Comparison of ENCODE assay signal across 1 cellular context in the genomic region with DNA sequence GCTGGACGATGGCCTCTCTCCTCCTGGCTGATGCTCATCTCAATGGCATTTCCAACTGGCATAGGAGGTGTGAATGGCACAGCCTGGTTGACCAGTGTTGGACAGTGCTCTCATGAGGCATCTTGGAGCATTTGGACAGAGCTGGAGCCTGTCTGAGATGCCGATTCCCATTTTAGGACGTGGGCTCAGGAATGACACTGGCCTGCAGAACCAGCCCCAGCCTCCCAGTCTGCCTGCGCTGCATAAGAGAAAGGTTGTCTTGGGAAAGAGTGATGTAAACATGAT.
A peak's percentile ranks its signal among the peaks of the same experiment; 100 is the strongest.
TF ChIP-seq lines count a peak whose summit lies in the region.

No MANE protein-coding gene starts in this region.

TF ChIP-seq in HepG2, 621 proteins besides CTCF, POLR2A, EP300 and RAD21 (continued from another document):
- TF ChIP-seq, protein P1, sequence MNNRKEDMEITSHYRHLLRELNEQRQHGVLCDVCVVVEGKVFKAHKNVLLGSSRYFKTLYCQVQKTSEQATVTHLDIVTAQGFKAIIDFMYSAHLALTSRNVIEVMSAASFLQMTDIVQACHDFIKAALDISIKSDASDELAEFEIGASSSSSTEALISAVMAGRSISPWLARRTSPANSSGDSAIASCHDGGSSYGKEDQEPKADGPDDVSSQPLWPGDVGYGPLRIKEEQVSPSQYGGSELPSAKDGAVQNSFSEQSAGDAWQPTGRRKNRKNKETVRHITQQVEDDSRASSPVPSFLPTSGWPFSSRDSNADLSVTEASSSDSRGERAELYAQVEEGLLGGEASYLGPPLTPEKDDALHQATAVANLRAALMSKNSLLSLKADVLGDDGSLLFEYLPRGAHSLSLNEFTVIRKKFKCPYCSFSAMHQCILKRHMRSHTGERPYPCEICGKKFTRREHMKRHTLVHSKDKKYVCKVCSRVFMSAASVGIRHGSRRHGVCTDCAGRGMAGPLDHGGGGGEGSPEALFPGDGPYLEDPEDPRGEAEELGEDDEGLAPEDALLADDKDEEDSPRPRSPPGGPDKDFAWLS (CRISPR knock-in tag; IDR thresholded peaks at IDR 0.05; ENCODE audit: borderline replicate concordance): no peak
- no peak for TF ChIP-seq SRSF9 (IDR thresholded peaks at IDR 0.05; ENCODE audit: borderline replicate concordance, insufficient read depth, low read depth, low read length, poor library complexity, severe bottlenecking)
- TF ChIP-seq, protein P2, sequence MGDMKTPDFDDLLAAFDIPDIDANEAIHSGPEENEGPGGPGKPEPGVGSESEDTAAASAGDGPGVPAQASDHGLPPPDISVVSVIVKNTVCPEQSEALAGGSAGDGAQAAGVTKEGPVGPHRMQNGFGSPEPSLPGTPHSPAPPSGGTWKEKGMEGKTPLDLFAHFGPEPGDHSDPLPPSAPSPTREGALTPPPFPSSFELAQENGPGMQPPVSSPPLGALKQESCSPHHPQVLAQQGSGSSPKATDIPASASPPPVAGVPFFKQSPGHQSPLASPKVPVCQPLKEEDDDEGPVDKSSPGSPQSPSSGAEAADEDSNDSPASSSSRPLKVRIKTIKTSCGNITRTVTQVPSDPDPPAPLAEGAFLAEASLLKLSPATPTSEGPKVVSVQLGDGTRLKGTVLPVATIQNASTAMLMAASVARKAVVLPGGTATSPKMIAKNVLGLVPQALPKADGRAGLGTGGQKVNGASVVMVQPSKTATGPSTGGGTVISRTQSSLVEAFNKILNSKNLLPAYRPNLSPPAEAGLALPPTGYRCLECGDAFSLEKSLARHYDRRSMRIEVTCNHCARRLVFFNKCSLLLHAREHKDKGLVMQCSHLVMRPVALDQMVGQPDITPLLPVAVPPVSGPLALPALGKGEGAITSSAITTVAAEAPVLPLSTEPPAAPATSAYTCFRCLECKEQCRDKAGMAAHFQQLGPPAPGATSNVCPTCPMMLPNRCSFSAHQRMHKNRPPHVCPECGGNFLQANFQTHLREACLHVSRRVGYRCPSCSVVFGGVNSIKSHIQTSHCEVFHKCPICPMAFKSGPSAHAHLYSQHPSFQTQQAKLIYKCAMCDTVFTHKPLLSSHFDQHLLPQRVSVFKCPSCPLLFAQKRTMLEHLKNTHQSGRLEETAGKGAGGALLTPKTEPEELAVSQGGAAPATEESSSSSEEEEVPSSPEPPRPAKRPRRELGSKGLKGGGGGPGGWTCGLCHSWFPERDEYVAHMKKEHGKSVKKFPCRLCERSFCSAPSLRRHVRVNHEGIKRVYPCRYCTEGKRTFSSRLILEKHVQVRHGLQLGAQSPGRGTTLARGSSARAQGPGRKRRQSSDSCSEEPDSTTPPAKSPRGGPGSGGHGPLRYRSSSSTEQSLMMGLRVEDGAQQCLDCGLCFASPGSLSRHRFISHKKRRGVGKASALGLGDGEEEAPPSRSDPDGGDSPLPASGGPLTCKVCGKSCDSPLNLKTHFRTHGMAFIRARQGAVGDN (CRISPR knock-in tag; IDR thresholded peaks at IDR 0.05): peak; percentile 49
